ENCODE assay signal across 25 cellular contexts in the genomic region with DNA sequence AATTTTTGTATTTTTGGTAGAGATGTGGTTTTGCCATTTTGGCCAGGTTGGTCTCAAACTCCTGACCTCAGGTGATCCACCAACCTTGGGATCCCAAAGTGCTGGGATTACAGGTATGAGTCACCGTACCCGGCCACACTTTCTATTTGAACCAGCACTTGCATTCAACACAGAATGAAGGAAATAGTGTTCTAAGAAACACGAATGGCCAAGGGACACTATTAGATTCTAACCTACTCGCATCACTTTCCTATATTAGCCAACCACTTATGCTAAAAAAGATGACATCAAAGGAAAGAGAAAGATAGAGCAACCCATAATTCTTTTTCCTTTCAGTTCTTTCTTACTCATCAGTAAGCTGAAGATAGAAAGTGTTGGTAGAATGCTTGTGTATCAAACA.
DNase-seq lines count a peak whose midpoint lies in the region; ATAC-seq, FAIRE-seq and TF ChIP-seq lines count a peak whose summit lies in the region.
"Had no signal": no experiment of that assay in that cellular context is flagged by ENCODE, and none has a peak within 500 bp of the region (broad histone marks: within the 10 kb centered on the region; RNA-seq: fewer than 3 reads in every experiment).

No MANE protein-coding gene starts in this region.

- no peaks in the 10 kb centered on the region for H3K36me3 ChIP-seq in GM12878 (ENCODE audit: control insufficient read depth in 2 of 2, insufficient read depth in 2 of 2, low read length in 1 of 2)

- SMC1A ChIA-PET in GM12878 (lab: Charles Lee; ENCODE audit: uncharacterized antibody, unreplicated experiment), result no interaction called here

- no peak overlapping the region for H2AFZ ChIP-seq in GM12878 (ENCODE audit: control insufficient read depth, low read depth, low read length)

- H3K27ac Mint-ChIP-seq in activated CD8-positive, alpha-beta T cell treated with anti-CD3 and anti-CD28 coated beads for 36 hours, result no peak overlapping the region
- no peak overlapping the region for H3K27ac Mint-ChIP-seq in activated CD8-positive, alpha-beta T cell treated with anti-CD3 and anti-CD28 coated beads, Interleukin-2, amount 10 ng/mL, durations not matched to agents 7 days and 5 days
- H3K27ac Mint-ChIP-seq in stimulated activated naive CD8-positive, alpha-beta T cell treated with anti-CD3 and anti-CD28 coated beads, Interleukin-15, amount 100 ng/mL, for 72 hours, result no peak overlapping the region
- H3K27ac Mint-ChIP-seq: B cell; CD4-positive, alpha-beta T cell; CD8-positive, alpha-beta T cell had no signal

- no peaks in the 10 kb centered on the region for H3K36me3 Mint-ChIP-seq in activated CD8-positive, alpha-beta T cell treated with anti-CD3 and anti-CD28 coated beads for 36 hours (ENCODE audit: low read depth)
- no peaks in the 10 kb centered on the region for H3K36me3 Mint-ChIP-seq in activated CD8-positive, alpha-beta T cell treated with anti-CD3 and anti-CD28 coated beads, Interleukin-2, amount 10 ng/mL, durations not matched to agents 7 days and 5 days (ENCODE audit: low read depth)
- H3K36me3 Mint-ChIP-seq: CD8-positive, alpha-beta T cell had no signal

- no TSS peak for BruUV-seq in GM12878 (replicated peaks; lab: Mats Ljungman, UMichigan)

- RAD21 ChIA-PET in GM12878 (lab: Charles Lee; ENCODE audit: unreplicated experiment), result no interaction called here

- H3K9ac ChIP-seq in GM12878 (ENCODE audit: control insufficient read depth, insufficient read depth, low read length), result no peak overlapping the region
- H3K9ac ChIP-seq: BLaER1 treated with 17β-estradiol and CSF1 and Interleukin-3, amounts not matched to agents 10 nM and 100 nM had no signal

- H3K79me2 ChIP-seq in GM12878 (ENCODE audit: control insufficient read depth, insufficient read depth, low read length), result no peaks in the 10 kb centered on the region

- in situ Hi-C loops in GM12878 (cut with MboI), result no loop called here

- H3K4me3 Mint-ChIP-seq in activated CD8-positive, alpha-beta T cell treated with anti-CD3 and anti-CD28 coated beads for 36 hours, result no peak overlapping the region
- H3K4me3 Mint-ChIP-seq in activated CD8-positive, alpha-beta T cell treated with anti-CD3 and anti-CD28 coated beads, Interleukin-2, amount 10 ng/mL, durations not matched to agents 7 days and 5 days, result no peak overlapping the region
- no peak overlapping the region for H3K4me3 Mint-ChIP-seq in stimulated activated naive CD8-positive, alpha-beta T cell treated with anti-CD3 and anti-CD28 coated beads, Interleukin-15, amount 100 ng/mL, for 72 hours
- H3K4me3 Mint-ChIP-seq: B cell; CD4-positive, alpha-beta T cell; CD8-positive, alpha-beta T cell had no signal

- H3K9me3 Mint-ChIP-seq in activated CD8-positive, alpha-beta T cell treated with anti-CD3 and anti-CD28 coated beads for 36 hours, result no peaks in the 10 kb centered on the region
- H3K9me3 Mint-ChIP-seq in activated CD8-positive, alpha-beta T cell treated with anti-CD3 and anti-CD28 coated beads, Interleukin-2, amount 10 ng/mL, durations not matched to agents 7 days and 5 days (ENCODE audit: insufficient read depth), result no peaks in the 10 kb centered on the region
- peaks cover 0 to 4% of the 10 kb centered on the region in 2 donors for H3K9me3 Mint-ChIP-seq in stimulated activated naive CD8-positive, alpha-beta T cell treated with anti-CD3 and anti-CD28 coated beads, Interleukin-15, amount 100 ng/mL, for 72 hours
- H3K9me3 Mint-ChIP-seq: CD8-positive, alpha-beta T cell had no signal

- H4K20me1 ChIP-seq in GM12878 (ENCODE audit: control insufficient read depth, insufficient read depth), result no peaks in the 10 kb centered on the region
- H4K20me1 ChIP-seq: BLaER1 treated with 17β-estradiol and CSF1 and Interleukin-3, amounts not matched to agents 10 nM and 100 nM had no signal

- no peak overlapping the region for H3K4me2 ChIP-seq in GM12878 (ENCODE audit: control insufficient read depth, insufficient read depth)
- H3K4me2 ChIP-seq: A549; BLaER1 treated with 17β-estradiol and CSF1 and Interleukin-3, amounts not matched to agents 10 nM and 100 nM had no signal

- peaks cover 8% of the 10 kb centered on the region for H3K27me3 Mint-ChIP-seq in activated CD8-positive, alpha-beta T cell treated with anti-CD3 and anti-CD28 coated beads for 36 hours
- H3K27me3 Mint-ChIP-seq in activated CD8-positive, alpha-beta T cell treated with anti-CD3 and anti-CD28 coated beads, Interleukin-2, amount 10 ng/mL, durations not matched to agents 7 days and 5 days (ENCODE audit: low read depth), result peaks cover 3% of the 10 kb centered on the region
- peaks cover 14% of the 10 kb centered on the region for H3K27me3 Mint-ChIP-seq in stimulated activated naive CD8-positive, alpha-beta T cell treated with anti-CD3 and anti-CD28 coated beads, Interleukin-15, amount 100 ng/mL, for 72 hours

- intact Hi-C loops in activated CD8-positive, alpha-beta T cell treated with anti-CD3 and anti-CD28 coated beads for 36 hours (cut with micrococcal nuclease), result no loop called here
- intact Hi-C loops in GM12878 (cut with micrococcal nuclease; ENCODE audit: unreplicated experiment), result no loop called here

- no peak for FAIRE-seq in GM12878 (lab: Jason Lieb, UNC)
- FAIRE-seq: A549, D721Med, GM12892, GM18507 had no signal

- DNase-seq in activated CD8-positive, alpha-beta T cell treated with anti-CD3 and anti-CD28 coated beads for 36 hours, result peak; percentile 3
- no peak for DNase-seq in activated CD8-positive, alpha-beta T cell treated with anti-CD3 and anti-CD28 coated beads, Interleukin-2, amount 10 ng/mL, durations not matched to agents 7 days and 5 days
- DNase-seq in stimulated activated naive CD8-positive, alpha-beta T cell treated with anti-CD3 and anti-CD28 coated beads, Interleukin-15, amount 100 ng/mL, for 72 hours, result peak in 1 of 2 donors; percentile 13
- no peak for DNase-seq in stimulated activated naive CD8-positive, alpha-beta T cell treated with anti-CD3 and anti-CD28 coated beads, Interleukin-15, Interleukin-2, amounts not matched to agents 100 U/mL and 50 U/mL, for 24 hours
- no peak for DNase-seq in GM12878 (ENCODE audit: low read depth, low spot score)
- no peak for DNase-seq in HT-29 (ENCODE audit: low spot score)
- DNase-seq: AML-193; Caco-2; Calu3; CD4-positive, alpha-beta T cell; CD8-positive, alpha-beta T cell; DMS153; DMS53; DMS79; DND-41; EL; GDM1 had no signal

- H3K4me1 ChIP-seq in GM12878 (ENCODE audit: control insufficient read depth, insufficient read depth, low read length), result no peaks in the 10 kb centered on the region
- H3K4me1 ChIP-seq: A549, Caco-2 had no signal

- H3K9me3 ChIP-seq in GM12878 (replicated peaks; ENCODE audit: control insufficient read depth, insufficient read depth, low read length), result no peaks in the 10 kb centered on the region
- H3K9me3 ChIP-seq: A549, Caco-2 had no signal

- WGBS in GM12878 (ENCODE audit: insufficient coverage, insufficient replicate concordance, low lambda C conversion rate, missing lambda C conversion rate), result 1% methylated on average over 4 of the region's 4 CpGs

- H3K4me1 Mint-ChIP-seq in activated CD8-positive, alpha-beta T cell treated with anti-CD3 and anti-CD28 coated beads for 36 hours (ENCODE audit: low read depth), result peaks cover 3% of the 10 kb centered on the region
- H3K4me1 Mint-ChIP-seq in activated CD8-positive, alpha-beta T cell treated with anti-CD3 and anti-CD28 coated beads, Interleukin-2, amount 10 ng/mL, durations not matched to agents 7 days and 5 days (ENCODE audit: low read depth), result no peaks in the 10 kb centered on the region
- no peaks in the 10 kb centered on the region for H3K4me1 Mint-ChIP-seq in stimulated activated naive CD8-positive, alpha-beta T cell treated with anti-CD3 and anti-CD28 coated beads, Interleukin-15, amount 100 ng/mL, for 72 hours
- H3K4me1 Mint-ChIP-seq: B cell had no signal

- TF ChIP-seq CTCF in activated CD8-positive, alpha-beta T cell treated with anti-CD3 and anti-CD28 coated beads for 36 hours (IDR thresholded peaks at IDR 0.05), result no peak
- no peak for TF ChIP-seq CTCF in GM12878 (IDR thresholded peaks at IDR 0.05 in 2 of 3, conservative IDR thresholded peaks at IDR 0.05 in 1 of 3; ENCODE audit: control insufficient read depth in 2 of 3, extremely low read depth in 1 of 3, insufficient read depth in 1 of 3, low read depth in 3 of 3, low read length in 3 of 3)

- no peak overlapping the region for H3K27ac ChIP-seq in GM12878 (ENCODE audit: control insufficient read depth, insufficient read depth)
- H3K27ac ChIP-seq: 22Rv1; A549; BLaER1 treated with 17β-estradiol and CSF1 and Interleukin-3, amounts not matched to agents 10 nM and 100 nM; C4-2B had no signal

- H3K4me3 ChIP-seq in GM12878, result no peak overlapping the region
- H3K4me3 ChIP-seq: A549; BLaER1 treated with 17β-estradiol and CSF1 and Interleukin-3, amounts not matched to agents 10 nM and 100 nM had no signal

- no peak for TF ChIP-seq EP300 in GM12878 (IDR thresholded peaks at IDR 0.05; ENCODE audit: borderline replicate concordance in 1 of 2, control insufficient read depth in 1 of 2, low read depth in 2 of 2, low read length in 2 of 2)

- no peaks in the 10 kb centered on the region; a peak in 1 of 4 replicates for H3K27me3 ChIP-seq in GM12878 (replicated peaks in 1 of 2; ENCODE audit: control insufficient read depth in 2 of 2, insufficient read depth in 2 of 2, low read length in 1 of 2)
- H3K27me3 ChIP-seq: BLaER1 treated with 17β-estradiol and CSF1 and Interleukin-3, amounts not matched to agents 10 nM and 100 nM had no signal

- TF ChIP-seq POLR2A in GM12878 (IDR thresholded peaks at IDR 0.05; ENCODE audit: low read depth, low read length), result no peak

- POLR2A ChIA-PET in activated CD8-positive, alpha-beta T cell treated with anti-CD3 and anti-CD28 coated beads for 36 hours (lab: Charles Lee), result no interaction called here
- POLR2A ChIA-PET in activated CD8-positive, alpha-beta T cell treated with anti-CD3 and anti-CD28 coated beads, Interleukin-2, amount 10 ng/mL, durations not matched to agents 7 days and 5 days (lab: Charles Lee), result no interaction called here
- POLR2A ChIA-PET in GM12878 (lab: Charles Lee), result no interaction called here

- ATAC-seq in activated CD8-positive, alpha-beta T cell treated with anti-CD3 and anti-CD28 coated beads for 36 hours, result no peak
- ATAC-seq in activated CD8-positive, alpha-beta T cell treated with anti-CD3 and anti-CD28 coated beads, Interleukin-2, amount 10 ng/mL, durations not matched to agents 7 days and 5 days, result no peak
- ATAC-seq in stimulated activated naive CD8-positive, alpha-beta T cell treated with anti-CD3 and anti-CD28 coated beads, Interleukin-15, amount 100 ng/mL, for 72 hours, result peak; percentile 62
- no peak for ATAC-seq in stimulated activated naive CD8-positive, alpha-beta T cell treated with anti-CD3 and anti-CD28 coated beads, Interleukin-15, Interleukin-2, amounts not matched to agents 100 U/mL and 50 U/mL, for 24 hours
- ATAC-seq in GM12878, result no peak
- ATAC-seq: A549; CD8-positive, alpha-beta T cell had no signal

- TF ChIP-seq RAD21 in GM12878 (IDR thresholded peaks at IDR 0.05; ENCODE audit: insufficient read depth, low read depth, low read length), result no peak

- CTCF ChIA-PET in activated CD8-positive, alpha-beta T cell treated with anti-CD3 and anti-CD28 coated beads for 36 hours (lab: Charles Lee), result no interaction called here
- CTCF ChIA-PET in activated CD8-positive, alpha-beta T cell treated with anti-CD3 and anti-CD28 coated beads, Interleukin-2, amount 10 ng/mL, durations not matched to agents 7 days and 5 days (lab: Charles Lee), result no interaction called here
- CTCF ChIA-PET in GM12878 (lab: Yijun Ruan, JAX), result no interaction called here

TF ChIP-seq in GM12878, 131 proteins besides CTCF, POLR2A, EP300 and RAD21 (continues in another document):
- TF ChIP-seq BCL11A (IDR thresholded peaks at IDR 0.05; ENCODE audit: low read depth, low read length), result no peak
